ENCODE assay signal across 13 cellular contexts in genomic region chr12:49413010-49413409, GRCh38.
"Had no signal": no experiment of that assay in that cellular context is flagged by ENCODE, and none has a peak within 500 bp of the region (broad histone marks: within the 10 kb centered on the region; RNA-seq: fewer than 3 reads in every experiment).

No MANE protein-coding gene starts in this region.

- H3K9me3 ChIP-seq: esophagus muscularis mucosa, gastroesophageal sphincter had no signal

- ATAC-seq: activated T-cell treated with anti-CD3 and anti-CD28 coated beads, Interleukin-2, amount 50 U/mL, for 4 hours; gastroesophageal sphincter; T-helper 17 cell had no signal

- DNase-seq: activated CD4-positive, alpha-beta memory T cell treated with anti-CD3 and anti-CD28 coated beads for 36 hours; activated effector memory CD4-positive, alpha-beta T cell treated with anti-CD3 and anti-CD28 coated beads, Interleukin-2, amount 50 U/mL, for 16 hours; activated T-cell treated with anti-CD3 and anti-CD28 coated beads, Interleukin-2, amount 50 U/mL, for 4 hours; brain microvascular endothelial cell; dermis blood vessel endothelial cell; endodermal cell; kidney glomerular epithelial cell; stimulated activated CD4-positive, alpha-beta T cell treated with anti-CD3 and anti-CD28 coated beads, Interleukin-15, amount 100 ng/mL, for 24 hours; stimulated activated CD4-positive, alpha-beta T cell treated with anti-CD3 and anti-CD28 coated beads, Interleukin-4, amount 100 ng/mL, for 24 hours; T-helper 17 cell had no signal

- H3K36me3 ChIP-seq: brain microvascular endothelial cell, esophagus muscularis mucosa, gastroesophageal sphincter had no signal

- H3K27me3 ChIP-seq: brain microvascular endothelial cell, esophagus muscularis mucosa, gastroesophageal sphincter had no signal

- H3K27ac ChIP-seq: brain microvascular endothelial cell, esophagus muscularis mucosa, gastroesophageal sphincter, VCaP had no signal

- H3K4me3 ChIP-seq: esophagus muscularis mucosa, gastroesophageal sphincter had no signal
